ENCODE assay signal across 8 cellular contexts in genomic region chr1:107963601-107964396, GRCh38. TPM values are rescaled to one million over a fixed set of nuclear protein-coding genes. Genes with fewer than 3 reads are reported as not detected.
DNase-seq lines count a peak whose midpoint lies in the region; ATAC-seq, FAIRE-seq and TF ChIP-seq lines count a peak whose summit lies in the region.

No MANE protein-coding gene starts in this region.

- no peak for TF ChIP-seq EP300 in A549 (IDR thresholded peaks at IDR 0.05)

- 13% methylated on average over 19 of the region's 24 CpGs for WGBS in A549 (ENCODE audit: missing lambda C conversion rate)
- whole genome bisulfite sequencing in mammary epithelial cell (ENCODE audit: low coverage, missing lambda C conversion rate), result 7% methylated on average over 23 of the region's 24 CpGs

- CTCF ChIA-PET in A549 (lab: Yijun Ruan, JAX), result interaction anchor here (0.9 kb wide), 1 partner anchor 137 kb away, joined by 3 read pairs; no protein-coding TSS in a partner anchor
- CTCF ChIA-PET in mammary epithelial cell (lab: Charles Lee; ENCODE audit: low non-redundant PET), result interaction anchor here (0.6 kb wide), 1 partner anchor 181 kb away, joined by 4 read pairs; no protein-coding TSS in a partner anchor

- no TSS peak for BruUV-seq in mammary epithelial cell (replicated peaks; lab: Mats Ljungman, UMichigan)

- DNase-seq in A549 (ENCODE audit: low read depth in 1 of 2, low spot score in 1 of 2) (no peak), mammary epithelial cell (peak; percentile 21), kidney tubule cell (ENCODE audit: low spot score) (peak; percentile 57), NCI-H1092 treated with DMSO at 0.1 percent for 48 hours (lab: John Stamatoyannopoulos, UW) (no peak)
- peak; percentile 26 for DNase-seq in stimulated activated CD4-positive, alpha-beta T cell treated with anti-CD3 and anti-CD28 coated beads, Interleukin-2, amount 100 ng/mL, for 4 hours (ENCODE audit: low read depth)

- no peaks in the 10 kb centered on the region for H3K36me3 ChIP-seq in mammary epithelial cell (ENCODE audit: insufficient read depth, low read length)

- H3K4me3 ChIP-seq in A549, result peak overlapping the region; percentile 68
- H3K4me3 ChIP-seq in mammary epithelial cell (replicated peaks in 1 of 3; ENCODE audit: insufficient read depth in 1 of 3, low read depth in 2 of 3, low read length in 3 of 3), result peak overlapping the region; percentile 13 to 59 (median 56)

- H3K27me3 Mint-ChIP-seq in T-helper 1 cell treated with Interleukin-12 subunit alpha and Interleukin-12 subunit beta and Interleukin-4 antibody, amounts not matched to agents 30 μg/mL and 1 μg/mL, for 36 hours (ENCODE audit: low read depth), result peaks cover 26% of the 10 kb centered on the region

- peaks cover 17% of the 10 kb centered on the region for H3K4me1 Mint-ChIP-seq in T-helper 1 cell treated with Interleukin-12 subunit alpha and Interleukin-12 subunit beta and Interleukin-4 antibody, amounts not matched to agents 30 μg/mL and 1 μg/mL, for 36 hours (ENCODE audit: low read depth)

- peak overlapping the region; percentile 74 for H3K27ac Mint-ChIP-seq in T-helper 1 cell treated with Interleukin-12 subunit alpha and Interleukin-12 subunit beta and Interleukin-4 antibody, amounts not matched to agents 30 μg/mL and 1 μg/mL, for 36 hours

- H3K9me3 Mint-ChIP-seq in T-helper 1 cell treated with Interleukin-12 subunit alpha and Interleukin-12 subunit beta and Interleukin-4 antibody, amounts not matched to agents 30 μg/mL and 1 μg/mL, for 36 hours, result no peaks in the 10 kb centered on the region

- intact Hi-C loops in mammary epithelial cell (cut with micrococcal nuclease), result loop anchor here (1.0 to 2.0 kb wide), 2 partner anchors 53 to 162 kb away; no protein-coding TSS in a partner anchor

- H3K36me3 Mint-ChIP-seq in T-helper 1 cell treated with Interleukin-12 subunit alpha and Interleukin-12 subunit beta and Interleukin-4 antibody, amounts not matched to agents 30 μg/mL and 1 μg/mL, for 36 hours (ENCODE audit: low read depth), result no peaks in the 10 kb centered on the region

- H3K9ac ChIP-seq in mammary epithelial cell (ENCODE audit: insufficient read depth, low read length), result no peak overlapping the region

- no peak for FAIRE-seq in A549 (lab: Jason Lieb, UNC)

- no peaks in the 10 kb centered on the region for H3K27me3 ChIP-seq in mammary epithelial cell (ENCODE audit: insufficient read depth, low read length)

- H3K79me2 ChIP-seq in mammary epithelial cell (ENCODE audit: insufficient read depth, low read length), result no peaks in the 10 kb centered on the region

- H2AFZ ChIP-seq in mammary epithelial cell (ENCODE audit: low read depth, low read length), result peak overlapping the region; percentile 91

- peaks cover 10% of the 10 kb centered on the region for H3K4me1 ChIP-seq in A549
- peaks cover 26% of the 10 kb centered on the region for H3K4me1 ChIP-seq in mammary epithelial cell (ENCODE audit: insufficient read depth, low read length)

- peak overlapping the region; percentile 100 for H3K4me2 ChIP-seq in A549
- H3K4me2 ChIP-seq in mammary epithelial cell (ENCODE audit: insufficient read depth, low read depth, low read length), result peak overlapping the region; percentile 100

- POLR2A ChIA-PET in A549 (lab: Yijun Ruan, JAX), result no interaction called here

- dilution Hi-C loops in mammary epithelial cell (cut with HindIII; ENCODE audit: low sequenced_read_pairs), result no loop called here

- TF ChIP-seq CTCF in A549 (IDR thresholded peaks at IDR 0.05) (no peak), mammary epithelial cell (conservative IDR thresholded peaks at IDR 0.05 in 1 of 2, IDR thresholded peaks at IDR 0.05 in 1 of 2; ENCODE audit: extremely low read depth in 1 of 2, insufficient read depth in 1 of 2, low read depth in 1 of 2, low read length in 2 of 2) (no peak)

- H3K27ac ChIP-seq in A549, result no peak overlapping the region
- H3K27ac ChIP-seq in mammary epithelial cell (ENCODE audit: insufficient read depth, low read depth, low read length), result no peak overlapping the region

- in situ Hi-C loops in mammary epithelial cell (cut with MboI; ENCODE audit: low sequenced_read_pairs in 2 of 2), result loop anchor here in 1 of 2 donors (10.0 kb wide), 1 partner anchor 161 kb away; no protein-coding TSS in a partner anchor

- TF ChIP-seq RAD21 in A549 (conservative IDR thresholded peaks at IDR 0.05 in 1 of 2, IDR thresholded peaks at IDR 0.05 in 1 of 2), result no peak

- no peaks in the 10 kb centered on the region for H3K9me3 ChIP-seq in A549
- no peaks in the 10 kb centered on the region for H3K9me3 ChIP-seq in mammary epithelial cell (replicated peaks; ENCODE audit: insufficient read depth, low read length)

- H3K4me3 Mint-ChIP-seq in T-helper 1 cell treated with Interleukin-12 subunit alpha and Interleukin-12 subunit beta and Interleukin-4 antibody, amounts not matched to agents 30 μg/mL and 1 μg/mL, for 36 hours, result peak overlapping the region; percentile 89

- ATAC-seq in A549 (no peak), GM18907 (IDR thresholded peaks at IDR 0.05; ENCODE audit: unreplicated experiment) (peak; percentile 94), HG03135 (IDR thresholded peaks at IDR 0.05; ENCODE audit: unreplicated experiment) (peak; percentile 81)

- TF ChIP-seq POLR2A in A549 (IDR thresholded peaks at IDR 0.05; ENCODE audit: low read length), result no peak

- no peaks in the 10 kb centered on the region for H4K20me1 ChIP-seq in mammary epithelial cell (ENCODE audit: insufficient read depth, low read length)

TF ChIP-seq in A549, 52 proteins besides CTCF, POLR2A, EP300 and RAD21:
- no peak for TF ChIP-seq CEBPB (IDR thresholded peaks at IDR 0.05)
- TF ChIP-seq NFE2L2 (conservative IDR thresholded peaks at IDR 0.05; ENCODE audit: low read length), result no peak

RNA-seq across cellular contexts. Expression of gene VAV3, which starts 1.2 kb away (rescaled TPM):
- polyA plus RNA-seq in A549 (2011; rRNA removed) (17.9 and 22.7 TPM in 2 replicates), A549 (2017; fragmentation: RNase III; extraction: RNeasy Plus Mini Kit Qiagen cat#74134 plus additional on column Dnase treatment) (9.1 to 12.8 TPM (median 11.1 TPM) in 3 replicates), mammary epithelial cell (3.5 TPM)
- 2.2 and 2.3 TPM in 2 replicates for polyA plus RNA-seq in A549 (2012; cell fraction: cytosol; rRNA removed)
- polyA plus RNA-seq in A549 (2012; cell fraction: nucleus; rRNA removed), result 1.2 and 2.0 TPM in 2 replicates
- 10.2 and 13.8 TPM in 2 replicates for polyA minus RNA-seq in A549 (2011; rRNA and poly(A)+ RNA removed)
- total RNA-seq in mammary epithelial cell, result 10 to 100 TPM in 1 of 2 donors, 1 to 10 TPM in 1; 2.1 to 26.2 TPM
- polyA minus RNA-seq in mammary epithelial cell, result 2.1 TPM

Comparison
In these comparisons a context has a peak if more than half of its experiments do, and no peak if none do; other contexts are left out.
1. ATAC-seq: peak in GM18907 (single experiment) and HG03135 (single experiment); none in A549 (0 of 2).
2. DNase-seq: peak in mammary epithelial cell (single experiment), kidney tubule cell (single experiment) and stimulated activated CD4-positive, alpha-beta T cell treated with anti-CD3 and anti-CD28 coated beads, Interleukin-2, amount 100 ng/mL, for 4 hours (single experiment); none in A549 (0 of 2) and NCI-H1092 treated with DMSO at 0.1 percent for 48 hours (single experiment).